Comparison of ENCODE assay signal across 8 cellular contexts in the genomic region with DNA sequence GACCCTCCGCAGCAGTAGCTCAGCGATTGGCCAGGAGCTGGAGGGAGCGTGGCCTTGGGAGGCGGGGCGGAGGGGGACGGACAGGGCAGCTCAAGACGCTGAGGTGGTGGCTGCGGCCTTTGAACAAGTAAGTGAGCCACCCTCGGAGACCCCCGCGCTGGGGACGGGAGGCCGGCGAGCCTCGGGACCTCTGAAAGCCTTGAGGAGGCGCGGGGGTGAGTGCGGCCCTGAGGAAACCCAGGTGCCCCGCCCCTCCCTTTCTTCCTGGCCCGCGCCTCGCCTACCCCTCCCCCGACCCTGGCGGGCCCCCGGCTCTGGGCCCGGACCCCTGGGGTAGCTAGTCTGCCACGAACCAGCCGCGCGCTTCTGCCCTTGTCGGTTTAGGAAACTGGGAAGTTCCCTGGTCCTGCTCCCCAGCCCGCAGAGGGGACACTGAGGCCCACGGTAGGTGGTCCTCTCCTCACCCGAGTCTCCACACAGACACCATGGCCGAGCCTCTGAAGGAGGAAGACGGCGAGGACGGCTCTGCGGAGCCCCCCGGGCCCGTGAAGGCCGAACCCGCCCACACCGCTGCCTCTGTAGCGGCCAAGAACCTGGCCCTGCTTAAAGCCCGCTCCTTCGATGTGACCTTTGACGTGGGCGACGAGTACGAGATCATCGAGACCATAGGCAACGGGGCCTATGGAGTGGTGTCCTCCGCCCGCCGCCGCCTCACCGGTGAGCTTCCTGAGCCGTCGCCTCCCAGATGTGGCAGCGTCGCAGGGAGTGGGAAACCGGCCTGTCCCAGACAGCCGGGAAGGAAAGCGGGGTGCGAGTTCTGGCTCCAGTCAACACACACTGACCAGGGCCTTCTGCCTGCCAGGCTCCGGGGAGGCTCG. TPM values are rescaled to one million over a fixed set of nuclear protein-coding genes. Genes with fewer than 3 reads are reported as not detected.
DNase-seq lines count a peak whose midpoint lies in the region; ATAC-seq and TF ChIP-seq lines count a peak whose summit lies in the region.

A gene (plus strand): TSS at position 83 of the 878 bp plus-strand sequence. CDS start 403 bp downstream, at position 486.

- H3K27me3 Mint-ChIP-seq in activated naive CD8-positive, alpha-beta T cell: no peaks in the 10 kb centered on the region

- peaks cover 2% of the 10 kb centered on the region for H3K36me3 Mint-ChIP-seq in activated naive CD8-positive, alpha-beta T cell

- peaks cover 0 to 21% of the 10 kb centered on the region in 2 donors for H3K4me1 ChIP-seq in right atrium auricular region

- no peaks in the 10 kb centered on the region for H3K9me3 ChIP-seq in right atrium auricular region

- H3K27ac ChIP-seq in right atrium auricular region: peak within 1 kb of the TSS; percentile 95

- DNase-seq in right atrium auricular region (ENCODE audit: low spot score) (no peak), sciatic nerve (ENCODE audit: low spot score) (no peak), NOMO-1 (lab: John Stamatoyannopoulos, UW; ENCODE audit: unreplicated experiment in 2 of 2) (no peak), SHP77 treated with DMSO at 0.1 percent for 48 hours (lab: John Stamatoyannopoulos, UW) (no peak)

- TF ChIP-seq CTCF in right atrium auricular region (IDR thresholded peaks at IDR 0.05): no peak

- H3K36me3 ChIP-seq in right atrium auricular region: peaks cover 42% of the 10 kb centered on the region

- H3K4me3 Mint-ChIP-seq in activated naive CD8-positive, alpha-beta T cell: peak within 1 kb of the TSS; percentile 100

- ATAC-seq in GM18909 (IDR thresholded peaks at IDR 0.05; ENCODE audit: poor library complexity, unreplicated experiment): peak; percentile 20
- peak; percentile 19 for ATAC-seq in HG03025 (IDR thresholded peaks at IDR 0.05; ENCODE audit: low FRiP score, unreplicated experiment)
- ATAC-seq in sciatic nerve: no peak
- no peak for ATAC-seq in GM18867 (IDR thresholded peaks at IDR 0.05; ENCODE audit: unreplicated experiment)

- H3K4me3 ChIP-seq in right atrium auricular region: peak within 1 kb of the TSS; percentile 91 to 98

- H3K27ac Mint-ChIP-seq in activated naive CD8-positive, alpha-beta T cell: peak within 1 kb of the TSS; percentile 98

- H3K4me1 Mint-ChIP-seq in activated naive CD8-positive, alpha-beta T cell (ENCODE audit: low read depth): peaks cover 9% of the 10 kb centered on the region

- H3K9me3 Mint-ChIP-seq in activated naive CD8-positive, alpha-beta T cell (ENCODE audit: low read depth): no peaks in the 10 kb centered on the region

- intact Hi-C loops in sciatic nerve (cut with DNase I): no loop called here

- no peaks in the 10 kb centered on the region for H3K27me3 ChIP-seq in right atrium auricular region

RNA-seq across cellular contexts. Expression of the gene that starts here (rescaled TPM):
- total RNA-seq in right atrium auricular region: 10 to 100 TPM; 15.9 to 17.8 TPM
- 28.2 TPM for total RNA-seq in sciatic nerve

Comparison
In these comparisons a context has a peak if more than half of its experiments do, and no peak if none do; other contexts are left out.
1. ATAC-seq: peak in GM18909 (single experiment) and HG03025 (single experiment); none in sciatic nerve (single experiment) and GM18867 (single experiment).